8 cellular contexts compared by ENCODE assay signal in the genomic region with DNA sequence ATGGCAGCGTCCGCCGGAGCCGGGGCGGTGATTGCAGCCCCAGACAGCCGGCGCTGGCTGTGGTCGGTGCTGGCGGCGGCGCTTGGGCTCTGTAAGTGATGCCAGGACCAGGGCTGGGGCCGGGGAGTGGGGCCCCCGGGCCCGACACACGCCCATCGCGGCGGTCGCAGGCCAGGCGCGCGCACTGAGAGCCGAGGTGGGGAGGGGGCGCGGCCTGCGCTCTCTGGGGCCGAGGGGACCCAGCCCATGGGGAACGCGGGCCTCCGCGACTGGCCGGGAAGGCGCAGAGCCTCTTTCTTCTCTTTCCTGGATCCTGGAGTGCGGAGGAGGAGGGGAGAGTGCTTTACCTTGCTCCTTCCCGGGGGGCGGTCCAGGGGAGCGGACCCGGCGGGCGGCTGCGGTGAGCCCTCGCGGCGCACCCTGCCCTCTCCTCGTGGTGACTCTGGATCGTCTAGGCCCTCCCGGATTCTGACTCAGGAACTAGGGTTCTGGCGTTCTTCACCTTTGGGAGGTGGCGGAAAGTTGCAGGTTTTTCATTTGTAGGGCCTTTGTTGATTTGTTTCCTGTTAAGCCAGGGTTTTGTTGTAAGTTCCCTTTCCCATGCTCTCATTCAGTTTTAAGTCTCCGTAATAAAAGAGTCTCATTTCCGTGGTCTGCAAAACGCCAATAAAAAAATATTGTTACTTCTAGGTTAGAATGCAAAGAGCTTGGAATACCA. TPM values are rescaled to one million over a fixed set of nuclear protein-coding genes. Genes with fewer than 3 reads are reported as not detected.
DNase-seq lines count a peak whose midpoint lies in the region; ATAC-seq and TF ChIP-seq lines count a peak whose summit lies in the region.

No MANE protein-coding gene starts in this region.

- TF ChIP-seq CTCF in NB4 (IDR thresholded peaks at IDR 0.05; ENCODE audit: low read depth, low read length) = no peak
- TF ChIP-seq CTCF in esophagus squamous epithelium (IDR thresholded peaks at IDR 0.05) = peak in 1 of 6 experiments; percentile 9

- H3K4me3 Mint-ChIP-seq in naive thymus-derived CD8-positive, alpha-beta T cell = peak overlapping the region; percentile 82 to 98 (median 96)

- peaks cover 0 to 9% (median 0%) of the 10 kb centered on the region in 5 donors for H3K27me3 Mint-ChIP-seq in naive thymus-derived CD8-positive, alpha-beta T cell

- WGBS in esophagus squamous epithelium, 2 donors = 0% methylated on average over 5 to 28 of the region's 52 CpGs

- H3K36me3 Mint-ChIP-seq in naive thymus-derived CD8-positive, alpha-beta T cell = no peaks in the 10 kb centered on the region

- no peaks in the 10 kb centered on the region for H3K9me3 Mint-ChIP-seq in naive thymus-derived CD8-positive, alpha-beta T cell

- peak; percentile 10 to 22 for DNase-seq in NOMO-1 (lab: John Stamatoyannopoulos, UW; ENCODE audit: unreplicated experiment in 2 of 2)
- no peak for DNase-seq in NOMO-1 treated with dmso at 0.1 percent for 144 hours (lab: John Stamatoyannopoulos, UW; ENCODE audit: unreplicated experiment)
- peak; percentile 66 for DNase-seq in NB4 (ENCODE audit: low read depth)
- peak; percentile 36 to 48 for DNase-seq in activated CD4-positive, alpha-beta T cell treated with anti-CD3 and anti-CD28 coated beads, Interleukin-2, amount 50 U/mL, for 48 hours
- no peak for DNase-seq in esophagus squamous epithelium (lab: John Stamatoyannopoulos, UW)
- peak in 5 of 10 donors; percentile 8 to 37 (median 33) for DNase-seq in naive thymus-derived CD8-positive, alpha-beta T cell
- no peak for DNase-seq in globus pallidus (ENCODE audit: low spot score)

- H3K27ac ChIP-seq in esophagus squamous epithelium = peak overlapping the region; percentile 90 to 97 (median 92)

- no peaks in the 10 kb centered on the region for H3K36me3 ChIP-seq in esophagus squamous epithelium

- H3K4me1 ChIP-seq in esophagus squamous epithelium = peaks cover 16 to 57% (median 20%) of the 10 kb centered on the region in 3 donors

- ATAC-seq in HG02588 (IDR thresholded peaks at IDR 0.05; ENCODE audit: unreplicated experiment) = peak; percentile 29
- peak; percentile 31 to 32 for ATAC-seq in naive thymus-derived CD8-positive, alpha-beta T cell

- peaks cover 22 to 53% (median 37%) of the 10 kb centered on the region in 4 donors for H3K4me1 Mint-ChIP-seq in naive thymus-derived CD8-positive, alpha-beta T cell

- peak overlapping the region; percentile 84 for H3K4me3 ChIP-seq in NB4 (ENCODE audit: low read depth, low read length)
- H3K4me3 ChIP-seq in esophagus squamous epithelium = peak overlapping the region; percentile 73 to 92 (median 82)

- no peaks in the 10 kb centered on the region for H3K9me3 ChIP-seq in esophagus squamous epithelium

- H3K27me3 ChIP-seq in esophagus squamous epithelium = no peaks in the 10 kb centered on the region

- no peak for TF ChIP-seq POLR2A in NB4 (IDR thresholded peaks at IDR 0.05; ENCODE audit: extremely low read depth, insufficient read length)
- TF ChIP-seq POLR2A in esophagus squamous epithelium (IDR thresholded peaks at IDR 0.05) = no peak

- intact Hi-C loops in esophagus squamous epithelium (cut with DNase I) = loop anchor here (10.0 kb wide), 1 partner anchor 62 kb away; no protein-coding TSS in a partner anchor

- POLR2A ChIA-PET in naive thymus-derived CD8-positive, alpha-beta T cell (lab: Charles Lee) = interaction anchor here (1.3 kb wide), 2 partner anchors 14 to 108 kb away, joined by 3 read pairs; no protein-coding TSS in a partner anchor

- H3K27ac Mint-ChIP-seq in naive thymus-derived CD8-positive, alpha-beta T cell = peak overlapping the region in 8 of 10 donors; percentile 7 to 82 (median 69)

RNA-seq across cellular contexts. Expression of gene MPZL1, which starts 0.5 kb away (rescaled TPM):
- total RNA-seq in esophagus squamous epithelium = 10 to 100 TPM; 36.6 to 80.5 (median 74.3) TPM
- total RNA-seq in naive thymus-derived CD8-positive, alpha-beta T cell = 1 to 10 TPM; 6.9 to 8.3 TPM
- polyA plus RNA-seq in naive thymus-derived CD8-positive, alpha-beta T cell = 1 to 10 TPM; 7.9 to 8.9 (median 8.2) TPM

Comparison
In these comparisons a context has a peak if more than half of its experiments do, and no peak if none do; other contexts are left out.
1. DNase-seq: peak in NOMO-1 (2 of 2), NB4 (single experiment) and activated CD4-positive, alpha-beta T cell treated with anti-CD3 and anti-CD28 coated beads, Interleukin-2, amount 50 U/mL, for 48 hours (2 of 2); none in NOMO-1 treated with dmso at 0.1 percent for 144 hours (single experiment), esophagus squamous epithelium (single experiment) and globus pallidus (single experiment).
2. RNA of gene MPZL1, which starts 0.5 kb away (total RNA-seq): 36.6 to 80.5 TPM in esophagus squamous epithelium; 6.9 to 8.3 TPM in naive thymus-derived CD8-positive, alpha-beta T cell; every median in the first group is over 4 times any median in the second.